Comparison of ENCODE assay signal across 1 cellular context in genomic region chr7:79806161-79806734, GRCh38.
TF ChIP-seq lines count a peak whose summit lies in the region.

No MANE protein-coding gene starts in this region.

TF ChIP-seq in IMR-90, 13 proteins besides CTCF, POLR2A, EP300 and RAD21:
- TF ChIP-seq CHD1 (IDR thresholded peaks at IDR 0.05; ENCODE audit: low read depth, low read length) (no peak), SMC3 (IDR thresholded peaks at IDR 0.05; ENCODE audit: low read depth, low read length) (peak; percentile 75)
